22 cellular contexts compared by ENCODE assay signal in genomic region chr5:125225424-125225823, GRCh38.
"Had no signal": no experiment of that assay in that cellular context is flagged by ENCODE, and none has a peak within 500 bp of the region (broad histone marks: within the 10 kb centered on the region; RNA-seq: fewer than 3 reads in every experiment).

No MANE protein-coding gene starts in this region.

- H3K4me3 ChIP-seq: Peyer's patch, SJSA1, SK-N-MC had no signal

- H3K27me3 ChIP-seq: Peyer's patch, SJSA1 had no signal

- H3K36me3 ChIP-seq: Peyer's patch, SJSA1 had no signal

- H3K27ac ChIP-seq: Peyer's patch, SJSA1, SK-N-MC had no signal

- ATAC-seq: PC-3 had no signal

- DNase-seq: KBM-7, NCI-H1092, NCI-H1105 treated with DMSO at 0.1 percent for 48 hours, NCI-H1417 treated with DMSO at 0.1 percent for 48 hours, NCI-H146, NCI-H187, NCI-H2029, NCI-H2081 treated with DMSO at 0.1 percent for 48 hours, NCI-H2171, NCI-H226, NCI-H446, NCI-H510A, NCI-H524 treated with DMSO at 0.1 percent for 48 hours, NCI-H69, NCI-H774, PC-3, Peyer's patch, Right ventricle myocardium superior, RPMI8226, SIG-M5 had no signal

- H3K9me3 ChIP-seq: Peyer's patch, SJSA1 had no signal

- H3K4me1 ChIP-seq: Peyer's patch had no signal
